In the genomic region with DNA sequence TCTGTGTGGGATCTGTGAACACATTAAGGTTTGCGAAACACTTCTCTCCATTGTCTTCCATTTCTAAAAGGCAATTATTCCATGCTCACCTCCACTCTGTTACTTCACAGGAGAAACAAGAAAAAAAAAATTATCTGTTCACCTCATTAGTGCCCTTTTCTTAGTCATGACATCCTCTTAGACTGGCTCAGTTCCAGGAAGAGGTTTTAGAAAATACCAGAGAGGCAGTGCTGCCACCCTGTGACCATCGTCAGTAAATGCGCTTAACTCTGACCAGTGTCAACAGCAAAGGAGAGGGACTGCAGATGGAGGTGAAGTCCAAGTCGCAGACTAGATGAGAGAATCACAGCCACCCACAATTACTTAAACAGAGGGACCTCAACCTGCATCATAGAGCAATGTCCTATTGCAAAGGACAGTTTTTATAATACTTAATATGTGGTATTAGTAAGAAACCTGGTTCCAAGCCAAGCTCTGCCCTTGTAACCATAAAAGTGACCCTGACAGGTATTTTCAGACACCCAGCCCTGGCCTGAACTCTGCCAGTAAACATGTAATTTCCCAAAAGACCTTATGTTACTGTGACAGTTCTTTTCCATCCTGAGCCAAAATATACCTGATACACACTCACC, we compare ENCODE assay signal across 8 cellular contexts.
DNase-seq lines count a peak whose midpoint lies in the region; ATAC-seq and TF ChIP-seq lines count a peak whose summit lies in the region.

No MANE protein-coding gene starts in this region.

- peak; percentile 54 for TF ChIP-seq CTCF in AG09319 (IDR thresholded peaks at IDR 0.05; ENCODE audit: low read depth, low read length)
- peak; percentile 57 for TF ChIP-seq CTCF in astrocyte of the cerebellum (IDR thresholded peaks at IDR 0.05; ENCODE audit: low read depth, low read length, missing control alignments)

- in situ Hi-C loops in astrocyte of the cerebellum (cut with HindIII; ENCODE audit: low sequenced_read_pairs), result no loop called here

- H3K4me3 ChIP-seq in astrocyte of the cerebellum (ENCODE audit: low read depth, low read length), result no peak overlapping the region

- DNase-seq in AG09319 (ENCODE audit: extremely low read depth, low read depth), result peak; percentile 12
- peak; percentile 12 for DNase-seq in NCI-H1417 treated with DMSO at 0.1 percent for 48 hours (lab: John Stamatoyannopoulos, UW)
- DNase-seq in T-helper 22 cell (ENCODE audit: low read depth), result peak; percentile 32
- peak; percentile 47 for DNase-seq in astrocyte of the cerebellum (ENCODE audit: low read depth)
- DNase-seq in hippocampal formation (lab: John Stamatoyannopoulos, UW), result peak; percentile 3 to 15
- peak; percentile 45 to 48 for DNase-seq in stimulated activated CD4-positive, alpha-beta T cell treated with anti-CD3 and anti-CD28 coated beads, Interleukin-1b, Interleukin-23, amount 100 ng/mL, for 4 hours (ENCODE audit: low read depth in 2 of 2)

- peak; percentile 63 for ATAC-seq in GM19035 (IDR thresholded peaks at IDR 0.05; ENCODE audit: unreplicated experiment)
- no peak for ATAC-seq in HG03108 (IDR thresholded peaks at IDR 0.05; ENCODE audit: unreplicated experiment)
